Comparison of ENCODE assay signal across 10 cellular contexts in genomic region chr1:43359696-43360095, GRCh38. TPM values are rescaled to one million over a fixed set of nuclear protein-coding genes. Genes with fewer than 3 reads are reported as not detected.
DNase-seq lines count a peak whose midpoint lies in the region; TF ChIP-seq lines count a peak whose summit lies in the region.
"Had no signal": no experiment of that assay in that cellular context is flagged by ENCODE, and none has a peak within 500 bp of the region (broad histone marks: within the 10 kb centered on the region; RNA-seq: fewer than 3 reads in every experiment).

No MANE protein-coding gene starts in this region.

- peaks cover 47% of the 10 kb centered on the region for H3K36me3 Mint-ChIP-seq in activated naive CD4-positive, alpha-beta T cell treated with anti-CD3 and anti-CD28 coated beads for 36 hours (ENCODE audit: low read depth)

- H3K36me3 ChIP-seq in SK-N-MC (ENCODE audit: insufficient read depth, low read length) (peaks cover 54% of the 10 kb centered on the region), stomach (peaks cover 31 to 49% (median 44%) of the 10 kb centered on the region in 4 donors)

- H3K4me3 Mint-ChIP-seq in activated naive CD4-positive, alpha-beta T cell treated with anti-CD3 and anti-CD28 coated beads for 36 hours: peak overlapping the region; percentile 94

- peaks cover 6 to 56% (median 23%) of the 10 kb centered on the region in 4 donors for H3K4me1 ChIP-seq in stomach

- H3K9ac ChIP-seq in SK-N-MC (ENCODE audit: insufficient read length): peak overlapping the region; percentile 84

- H3K27ac Mint-ChIP-seq in activated naive CD4-positive, alpha-beta T cell treated with anti-CD3 and anti-CD28 coated beads for 36 hours: peak overlapping the region; percentile 28

- TF ChIP-seq POLR2A in stomach (IDR thresholded peaks at IDR 0.05): no peak

- TF ChIP-seq CTCF in fibroblast of villous mesenchyme (IDR thresholded peaks at IDR 0.05; ENCODE audit: insufficient read depth, low read depth, low read length) (no peak), stomach (IDR thresholded peaks at IDR 0.05) (no peak)

- WGBS in stomach, 5 donors: 22 to 42% (median 33%) methylated on average over 11 of the region's 11 CpGs

- CTCF ChIA-PET in activated naive CD4-positive, alpha-beta T cell treated with anti-CD3 and anti-CD28 coated beads for 36 hours (lab: Charles Lee): interaction anchor here (2.7 kb wide), 1 partner anchor 9 kb away, joined by 12 read pairs; the partner anchor contains the start of gene ELOVL1

- no peak for TF ChIP-seq EP300 in stomach (IDR thresholded peaks at IDR 0.05)

- H3K9me3 ChIP-seq in SK-N-MC (ENCODE audit: low read depth, low read length): no peaks in the 10 kb centered on the region
- H3K9me3 ChIP-seq in stomach: no peaks in the 10 kb centered on the region

- no peaks in the 10 kb centered on the region for H3K9me3 Mint-ChIP-seq in activated naive CD4-positive, alpha-beta T cell treated with anti-CD3 and anti-CD28 coated beads for 36 hours

- H3K27me3 Mint-ChIP-seq in activated naive CD4-positive, alpha-beta T cell treated with anti-CD3 and anti-CD28 coated beads for 36 hours (ENCODE audit: low read depth): no peaks in the 10 kb centered on the region

- H3K27me3 ChIP-seq in stomach: no peaks in the 10 kb centered on the region

- no peak for DNase-seq in activated naive CD4-positive, alpha-beta T cell treated with anti-CD3 and anti-CD28 coated beads for 36 hours
- no peak for DNase-seq in activated naive CD4-positive, alpha-beta T cell (lab: John Stamatoyannopoulos, UW)
- no peak for DNase-seq in SK-N-MC (ENCODE audit: low read depth, low spot score)
- DNase-seq in fibroblast of villous mesenchyme (ENCODE audit: low read depth): no peak
- no peak for DNase-seq in stomach
- no peak for DNase-seq in epidermal melanocyte (ENCODE audit: insufficient read length, low spot score)
- DNase-seq in ureter (ENCODE audit: low spot score): no peak
- DNase-seq in NOMO-1 (lab: John Stamatoyannopoulos, UW; ENCODE audit: unreplicated experiment in 2 of 2): no peak
- DNase-seq: effector CD8-positive, alpha-beta T cell; SHP77 treated with DMSO at 0.1 percent for 48 hours had no signal

- intact Hi-C loops in activated naive CD4-positive, alpha-beta T cell treated with anti-CD3 and anti-CD28 coated beads for 36 hours (cut with micrococcal nuclease): loop anchor here (2.0 to 10.0 kb wide), 5 partner anchors 95 to 593 kb away; partner anchors contain the start of genes C1orf50, CFAP57, EBNA1BP2 and IPO13
- intact Hi-C loops in stomach (cut with DNase I; ENCODE audit: low total_unique reads): no loop called here

- H3K4me1 Mint-ChIP-seq in activated naive CD4-positive, alpha-beta T cell treated with anti-CD3 and anti-CD28 coated beads for 36 hours (ENCODE audit: low read depth): peaks cover 32% of the 10 kb centered on the region

- H3K4me3 ChIP-seq in SK-N-MC: peak overlapping the region; percentile 98
- peak overlapping the region; percentile 77 for H3K4me3 ChIP-seq in fibroblast of villous mesenchyme (ENCODE audit: low read depth, low read length)
- H3K4me3 ChIP-seq in stomach: peak overlapping the region in 3 of 4 donors; percentile 56 to 70 (median 62)

- H3K27ac ChIP-seq in SK-N-MC (no peak overlapping the region), stomach (peak overlapping the region in 1 of 5 donors; percentile 98)

RNA-seq across cellular contexts. Expression of gene CDC20, which starts 0.9 kb away (rescaled TPM):
- 100 to 1,000 TPM; 179 to 194 TPM for total RNA-seq in activated naive CD4-positive, alpha-beta T cell treated with anti-CD3 and anti-CD28 coated beads for 36 hours
- total RNA-seq in fibroblast of villous mesenchyme (34.8 and 51.8 TPM in 2 replicates), stomach (10 to 100 TPM in 2 of 5 donors, 1 to 10 TPM in 3; 1.8 to 22.3 (median 7.9) TPM), ureter (2.0 TPM)
- polyA plus RNA-seq in stomach: 10 to 100 TPM; 11.1 to 31.4 (median 11.3) TPM

RNA-seq across cellular contexts. Expression of gene ELOVL1, which starts 8.1 kb away (rescaled TPM):
- total RNA-seq in activated naive CD4-positive, alpha-beta T cell treated with anti-CD3 and anti-CD28 coated beads for 36 hours: 10 to 100 TPM; 42.8 to 44.2 TPM
- total RNA-seq in fibroblast of villous mesenchyme (43.2 and 51.0 TPM in 2 replicates), stomach (100 to 1,000 TPM in 1 of 5 donors, 10 to 100 TPM in 3, 1 to 10 TPM in 1; 7.6 to 109 (median 36.8) TPM), ureter (135 TPM)
- polyA plus RNA-seq in stomach: 10 to 100 TPM; 35.6 to 83.8 (median 74.6) TPM

RNA-seq across cellular contexts. Expression of gene MPL, which starts 22.1 kb away (rescaled TPM):
- not detected for total RNA-seq in activated naive CD4-positive, alpha-beta T cell treated with anti-CD3 and anti-CD28 coated beads for 36 hours
- total RNA-seq in fibroblast of villous mesenchyme (not detected in 2 replicates), stomach (not detected), ureter (0.55 TPM)
- polyA plus RNA-seq in stomach: not detected

RNA-seq across cellular contexts. Expression of gene MED8, which starts 29.9 kb away (rescaled TPM):
- 10 to 100 TPM; 45.8 to 45.9 TPM for total RNA-seq in activated naive CD4-positive, alpha-beta T cell treated with anti-CD3 and anti-CD28 coated beads for 36 hours
- 69.3 and 79.5 TPM in 2 replicates for total RNA-seq in fibroblast of villous mesenchyme
- total RNA-seq in stomach: 10 to 100 TPM in 4 of 5 donors, 1 to 10 TPM in 1; 5.8 to 52.2 (median 29.6) TPM
- polyA plus RNA-seq in stomach: 10 to 100 TPM; 28.3 to 46.1 (median 30.6) TPM
- 30.0 TPM for total RNA-seq in ureter

RNA-seq across cellular contexts. Expression of gene SZT2, which starts 30.0 kb away (rescaled TPM):
- 10 to 100 TPM; 26.6 to 28.2 TPM for total RNA-seq in activated naive CD4-positive, alpha-beta T cell treated with anti-CD3 and anti-CD28 coated beads for 36 hours
- 35.4 and 38.7 TPM in 2 replicates for total RNA-seq in fibroblast of villous mesenchyme
- 10 to 100 TPM; 49.6 to 69.3 (median 56.7) TPM for total RNA-seq in stomach
- 10 to 100 TPM in 1 of 3 donors, 1 to 10 TPM in 2; 4.9 to 10.2 (median 9.3) TPM for polyA plus RNA-seq in stomach
- 105 TPM for total RNA-seq in ureter
